In genomic region chr5:169706070-169706469, GRCh38 we compare ENCODE assay signal across 18 cellular contexts.
A peak's percentile ranks its signal among the peaks of the same experiment; 100 is the strongest.
DNase-seq lines count a peak whose midpoint lies in the region; ATAC-seq, FAIRE-seq and TF ChIP-seq lines count a peak whose summit lies in the region.
"Had no signal": no experiment of that assay in that cellular context is flagged by ENCODE, and none has a peak within 500 bp of the region (broad histone marks: within the 10 kb centered on the region; RNA-seq: fewer than 3 reads in every experiment).

No MANE protein-coding gene starts in this region.

- H3K4me1 ChIP-seq in SK-N-SH (ENCODE audit: control insufficient read depth in 1 of 2, insufficient read depth in 2 of 2, low read depth in 1 of 2, low read length in 1 of 2) (peaks cover 0 to 24% of the 10 kb centered on the region in 2 experiments; a peak in 3 of 4 replicates), OCI-LY7 (ENCODE audit: insufficient read depth, low read length, poor library complexity, severe bottlenecking) (peaks cover 63% of the 10 kb centered on the region), endothelial cell of umbilical vein (ENCODE audit: control insufficient read depth, extremely low read depth, insufficient read depth, low read length) (peaks cover 25% of the 10 kb centered on the region)
- H3K4me1 ChIP-seq: HAP-1, Peyer's patch had no signal

- H3K27ac ChIP-seq in SK-N-SH (ENCODE audit: low read depth in 2 of 2, low read length in 1 of 2) (peak overlapping the region in 1 of 2 experiments; percentile 79; a peak in 2 of 4 replicates), OCI-LY7 (ENCODE audit: low read depth, low read length, poor library complexity, severe bottlenecking) (peak overlapping the region; percentile 86), endothelial cell of umbilical vein (ENCODE audit: insufficient read depth, low read depth, low read length) (no peak overlapping the region)
- H3K27ac ChIP-seq: 22Rv1, Peyer's patch had no signal

- H4K20me1 ChIP-seq in SK-N-SH (ENCODE audit: insufficient read depth) = no peaks in the 10 kb centered on the region
- no peaks in the 10 kb centered on the region for H4K20me1 ChIP-seq in OCI-LY7 (ENCODE audit: insufficient read depth, low read length)
- H4K20me1 ChIP-seq in endothelial cell of umbilical vein (replicated peaks; ENCODE audit: control insufficient read depth, extremely low read depth, insufficient read depth, low read length) = no peaks in the 10 kb centered on the region

- no peak for TF ChIP-seq RAD21 in SK-N-SH (IDR thresholded peaks at IDR 0.05; ENCODE audit: low read length)

- BruUV-seq in OCI-LY7 (replicated peaks; lab: Mats Ljungman, UMichigan) (no TSS peak), endothelial cell of umbilical vein (replicated peaks; lab: Mats Ljungman, UMichigan) (no TSS peak)

- no peaks in the 10 kb centered on the region for H3K9me3 ChIP-seq in SK-N-SH
- no peaks in the 10 kb centered on the region for H3K9me3 ChIP-seq in OCI-LY7 (ENCODE audit: low read length)
- no peaks in the 10 kb centered on the region for H3K9me3 ChIP-seq in endothelial cell of umbilical vein (replicated peaks; ENCODE audit: control insufficient read depth, insufficient read depth, low read length)
- H3K9me3 ChIP-seq: HAP-1, Peyer's patch had no signal

- ATAC-seq in SK-N-SH treated with all-trans-retinoic acid at 6 μM for 48 hours (no peak), GM21717 (IDR thresholded peaks at IDR 0.05; ENCODE audit: unreplicated experiment) (no peak), HG02759 (IDR thresholded peaks at IDR 0.05; ENCODE audit: unreplicated experiment) (no peak)

- no peaks in the 10 kb centered on the region for H3K9me1 ChIP-seq in endothelial cell of umbilical vein (replicated peaks; ENCODE audit: control insufficient read depth, extremely low read depth, insufficient read depth, low read length)

- peaks cover 20% of the 10 kb centered on the region for H3F3A ChIP-seq in SK-N-SH (replicated peaks; ENCODE audit: insufficient read depth)

- 0 out of 2 replicates have a peak overlapping the region, but pooled peaks have one; percentile 42 for H2AFZ ChIP-seq in SK-N-SH (ENCODE audit: low read depth)
- H2AFZ ChIP-seq in OCI-LY7 (ENCODE audit: low read length) = no peak overlapping the region
- no peak overlapping the region for H2AFZ ChIP-seq in endothelial cell of umbilical vein (ENCODE audit: low read depth, low read length)

- H3K9ac ChIP-seq in SK-N-SH = peak overlapping the region; percentile 23; the same call in 1 of the 2 replicates
- H3K9ac ChIP-seq in endothelial cell of umbilical vein (replicated peaks; ENCODE audit: extremely low read depth, insufficient read depth, low read length) = no peak overlapping the region

- peak; percentile 18 for FAIRE-seq in endothelial cell of umbilical vein (lab: Jason Lieb, UNC)

- 94% methylated on average over 1 of the region's 1 CpG for WGBS in SK-N-SH (ENCODE audit: low lambda C conversion rate)

- H3K36me3 ChIP-seq in SK-N-SH (replicated peaks in 1 of 2; ENCODE audit: control insufficient read depth in 1 of 2, insufficient read depth in 2 of 2, low read length in 1 of 2) = no peaks in the 10 kb centered on the region
- peaks cover 98% of the 10 kb centered on the region for H3K36me3 ChIP-seq in OCI-LY7 (ENCODE audit: insufficient read depth, low read length)
- H3K36me3 ChIP-seq in endothelial cell of umbilical vein (ENCODE audit: control insufficient read depth in 2 of 2, extremely low read depth in 1 of 2, insufficient read depth in 2 of 2, low read length in 2 of 2) = no peaks in the 10 kb centered on the region
- H3K36me3 ChIP-seq: HAP-1, Peyer's patch had no signal

- intact Hi-C loops in OCI-LY7 (cut with micrococcal nuclease; ENCODE audit: unreplicated experiment) = no loop called here
- intact Hi-C loops in endothelial cell of umbilical vein (cut with micrococcal nuclease) = loop anchor here (10.0 kb wide), 1 partner anchor 719 kb away; no protein-coding TSS in a partner anchor

- TF ChIP-seq EP300 in SK-N-SH (IDR thresholded peaks at IDR 0.05; ENCODE audit: borderline replicate concordance in 1 of 2, low read depth in 1 of 2, low read length in 1 of 2) = no peak

- H3K27me3 ChIP-seq in SK-N-SH (ENCODE audit: insufficient read depth) = no peaks in the 10 kb centered on the region
- H3K27me3 ChIP-seq in endothelial cell of umbilical vein (ENCODE audit: control insufficient read depth in 2 of 2, insufficient read depth in 2 of 2, low read length in 2 of 2) = no peaks in the 10 kb centered on the region
- H3K27me3 ChIP-seq: Peyer's patch had no signal

- no peak for DNase-seq in SK-N-SH
- DNase-seq in AG09309 (ENCODE audit: low read depth) = peak; percentile 23
- no peak for DNase-seq in OCI-LY7 (ENCODE audit: low spot score)
- DNase-seq in endothelial cell of umbilical vein (ENCODE audit: low read depth, low spot score) = no peak
- DNase-seq in inferior parietal cortex (ENCODE audit: extremely low spot score) = no peak
- DNase-seq: activated CD4-positive, alpha-beta T cell treated with anti-CD3 and anti-CD28 coated beads, Interleukin-2, amount 50 U/mL, for 48 hours; amygdala; caudate nucleus; erythroblast; midbrain; NCI-H1694; NCI-H345; Peyer's patch had no signal

- TF ChIP-seq CTCF in SK-N-SH (IDR thresholded peaks at IDR 0.05) = no peak
- TF ChIP-seq CTCF in AG09309 (IDR thresholded peaks at IDR 0.05; ENCODE audit: control insufficient read depth, insufficient read depth, low read depth, low read length, missing control alignments) = no peak
- no peak for TF ChIP-seq CTCF in OCI-LY7 (conservative IDR thresholded peaks at IDR 0.05; ENCODE audit: low read length)
- no peak for TF ChIP-seq CTCF in endothelial cell of umbilical vein (IDR thresholded peaks at IDR 0.05; ENCODE audit: extremely low read depth in 1 of 2, insufficient read depth in 1 of 2, low read depth in 1 of 2, low read length in 2 of 2)

- CTCF ChIA-PET in SK-N-SH (lab: Yijun Ruan, JAX) = interaction anchor here (1.1 to 1.4 kb wide), 3 partner anchors 10 to 510 kb away, joined by 3 to 6 read pairs (median 3); no protein-coding TSS in a partner anchor
- CTCF ChIA-PET in OCI-LY7 (lab: Charles Lee; ENCODE audit: unreplicated experiment) = interaction anchor here (1.0 kb wide), 1 partner anchor 15 kb away, joined by 4 read pairs; no protein-coding TSS in a partner anchor
- CTCF ChIA-PET in endothelial cell of umbilical vein (lab: Charles Lee) = interaction anchor here (0.7 to 1.8 kb wide), 11 partner anchors 8 to 510 kb away, joined by 3 to 21 read pairs (median 3); partner anchors contain the start of genes INSYN2B and SPDL1

- H3K79me2 ChIP-seq in SK-N-SH (ENCODE audit: insufficient read depth) = no peaks in the 10 kb centered on the region
- H3K79me2 ChIP-seq in OCI-LY7 (ENCODE audit: insufficient read depth, low read depth, low read length) = peaks cover 3% of the 10 kb centered on the region; the same call in 1 of the 2 replicates
- H3K79me2 ChIP-seq in endothelial cell of umbilical vein (ENCODE audit: control insufficient read depth, insufficient read depth, low read length) = no peaks in the 10 kb centered on the region

- TF ChIP-seq POLR2A in endothelial cell of umbilical vein (IDR thresholded peaks at IDR 0.05; ENCODE audit: low read depth, low read length) = no peak

- dilution Hi-C loops in endothelial cell of umbilical vein (cut with MboI; ENCODE audit: extremely low pct_ligation_motif_present, low sequenced_read_pairs) = no loop called here

- POLR2A ChIA-PET in SK-N-SH (lab: Yijun Ruan, JAX) = no interaction called here
- POLR2A ChIA-PET in OCI-LY7 (lab: Charles Lee) = interaction anchor here (0.7 to 2.0 kb wide), 3 partner anchors 11 to 123 kb away, joined by 3 to 5 read pairs (median 5); partner anchors contain the start of gene SPDL1
- POLR2A ChIA-PET in endothelial cell of umbilical vein (lab: Charles Lee) = no interaction called here

- H3K4me2 ChIP-seq in SK-N-SH (peak overlapping the region; percentile 25; the same call in 1 of the 2 replicates), OCI-LY7 (ENCODE audit: low read length) (peak overlapping the region; percentile 50), endothelial cell of umbilical vein (ENCODE audit: insufficient read depth, low read length) (no peak overlapping the region)

- H3K9me2 ChIP-seq in SK-N-SH (no peaks in the 10 kb centered on the region), OCI-LY7 (ENCODE audit: insufficient read depth, low read length) (no peaks in the 10 kb centered on the region)

- H3K4me3 ChIP-seq in SK-N-SH (ENCODE audit: low read depth in 2 of 2, low read length in 1 of 2) = no peak overlapping the region
- no peak overlapping the region for H3K4me3 ChIP-seq in AG09309 (ENCODE audit: control insufficient read depth, low read depth, low read length)
- H3K4me3 ChIP-seq in OCI-LY7 (ENCODE audit: low read depth, low read length, poor library complexity, severe bottlenecking) = no peak overlapping the region
- H3K4me3 ChIP-seq in endothelial cell of umbilical vein (replicated peaks in 1 of 3; ENCODE audit: insufficient read depth in 1 of 3, low read depth in 1 of 3, low read length in 3 of 3) = no peak overlapping the region
- H3K4me3 ChIP-seq: HAP-1, Peyer's patch had no signal

TF ChIP-seq in SK-N-SH, 30 proteins besides CTCF, POLR2A, EP300 and RAD21 (continues in another document):
- no peak for TF ChIP-seq USF2 (IDR thresholded peaks at IDR 0.05; ENCODE audit: borderline replicate concordance, low read depth, low read length)

TF ChIP-seq in SK-N-SH treated with all-trans-retinoic acid at 6 μM for 48 hours, 23 proteins besides CTCF, POLR2A, EP300 and RAD21 (continues in another document):
- no peak for TF ChIP-seq PPARA (CRISPR knock-in tag; IDR thresholded peaks at IDR 0.05; ENCODE audit: borderline replicate concordance)
- TF ChIP-seq BACH2 (CRISPR knock-in tag; IDR thresholded peaks at IDR 0.05; ENCODE audit: borderline replicate concordance) = no peak

TF ChIP-seq in endothelial cell of umbilical vein, 7 proteins besides CTCF, POLR2A, EP300 and RAD21:
- TF ChIP-seq POLR2AphosphoS5 (IDR thresholded peaks at IDR 0.05; ENCODE audit: insufficient read depth, low read depth, low read length) (no peak), GATA2 (IDR thresholded peaks at IDR 0.05; ENCODE audit: insufficient read depth, insufficient read length, low read depth, low read length) (no peak), JUN (IDR thresholded peaks at IDR 0.05; ENCODE audit: borderline replicate concordance, insufficient read depth, insufficient read length, low read depth) (no peak), FOS (IDR thresholded peaks at IDR 0.05; ENCODE audit: borderline replicate concordance, insufficient read depth, low read length) (no peak), MYC (IDR thresholded peaks at IDR 0.05; ENCODE audit: low read depth, low read length) (no peak), EZH2 (IDR thresholded peaks at IDR 0.05; ENCODE audit: borderline replicate concordance, low read depth, low read length, severe bottlenecking) (no peak)
- TF ChIP-seq, protein P1, sequence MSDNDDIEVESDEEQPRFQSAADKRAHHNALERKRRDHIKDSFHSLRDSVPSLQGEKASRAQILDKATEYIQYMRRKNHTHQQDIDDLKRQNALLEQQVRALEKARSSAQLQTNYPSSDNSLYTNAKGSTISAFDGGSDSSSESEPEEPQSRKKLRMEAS (IDR thresholded peaks at IDR 0.05; ENCODE audit: insufficient read depth, insufficient read length) = no peak
